Comparison of ENCODE assay signal across 8 cellular contexts in genomic region chr9:131530546-131530929, GRCh38. TPM values are rescaled to one million over a fixed set of nuclear protein-coding genes. Genes with fewer than 3 reads are reported as not detected.
DNase-seq lines count a peak whose midpoint lies in the region; ATAC-seq, FAIRE-seq and TF ChIP-seq lines count a peak whose summit lies in the region.

No MANE protein-coding gene starts in this region.

- H3K9ac ChIP-seq in keratinocyte (ENCODE audit: control insufficient read depth, extremely low read depth, insufficient read depth, low read length), result peak overlapping the region; percentile 77

- in situ Hi-C loops in HAP-1 (cut with MboI; ENCODE audit: low sequenced_read_pairs), result no loop called here

- H3K79me2 ChIP-seq in keratinocyte (ENCODE audit: control insufficient read depth, insufficient read depth, low read length), result peaks cover 8% of the 10 kb centered on the region

- H3K36me3 ChIP-seq in HAP-1 (replicated peaks) (peaks cover 39% of the 10 kb centered on the region), keratinocyte (ENCODE audit: control insufficient read depth in 2 of 2, extremely low read depth in 1 of 2, insufficient read depth in 2 of 2, low read length in 2 of 2) (peaks cover 8 to 15% of the 10 kb centered on the region in 2 experiments)

- H3K9me1 ChIP-seq in keratinocyte (ENCODE audit: control insufficient read depth, extremely low read depth, insufficient read depth, low read length), result no peaks in the 10 kb centered on the region

- H3K4me3 ChIP-seq in HAP-1 (peak overlapping the region; percentile 66), keratinocyte (ENCODE audit: control insufficient read depth in 2 of 3, extremely low read depth in 1 of 3, insufficient read depth in 2 of 3, low read depth in 1 of 3, low read length in 3 of 3) (peak overlapping the region; percentile 79 to 86 (median 84))

- H3K9me3 ChIP-seq in HAP-1, result no peaks in the 10 kb centered on the region
- no peaks in the 10 kb centered on the region for H3K9me3 ChIP-seq in keratinocyte (ENCODE audit: control insufficient read depth, low read depth, low read length)

- H3K4me3 Mint-ChIP-seq in stimulated activated naive B cell treated with anti-CD40 and anti-IgM and Interleukin-4, amounts not matched to agents 10 μg/mL and 1 μg/mL and 100 μg/mL, for 72 hours, result peak overlapping the region; percentile 85 to 88

- H3K27me3 ChIP-seq in HAP-1 (ENCODE audit: low read depth) (no peaks in the 10 kb centered on the region), keratinocyte (ENCODE audit: control insufficient read depth, extremely low read depth, insufficient read depth, low read length) (no peaks in the 10 kb centered on the region)

- ATAC-seq in stimulated activated naive B cell treated with anti-CD40 and anti-IgM and Interleukin-4, amounts not matched to agents 10 μg/mL and 1 μg/mL and 100 μg/mL, for 72 hours (replicated peaks), result peak; percentile 33 to 39

- peak overlapping the region; percentile 89 for H3K27ac Mint-ChIP-seq in stimulated activated naive B cell treated with anti-CD40 and anti-IgM and Interleukin-4, amounts not matched to agents 10 μg/mL and 1 μg/mL and 100 μg/mL, for 72 hours

- peak overlapping the region; percentile 33 for H2AFZ ChIP-seq in keratinocyte (ENCODE audit: control insufficient read depth, low read length)

- peak overlapping the region; percentile 95 for H3K4me2 ChIP-seq in keratinocyte (ENCODE audit: control insufficient read depth, extremely low read depth, insufficient read depth, low read depth, low read length)

- peak in 1 of 3 experiments; percentile 15 for TF ChIP-seq CTCF in keratinocyte (optimal IDR thresholded peaks at IDR 0.05 in 1 of 3, IDR thresholded peaks at IDR 0.05 in 1 of 3, conservative IDR thresholded peaks at IDR 0.05 in 1 of 3; ENCODE audit: extremely low read depth in 1 of 3, insufficient read depth in 2 of 3, low read length in 3 of 3)

- no peak for FAIRE-seq in keratinocyte (lab: Jason Lieb, UNC)

- H3K27ac ChIP-seq in keratinocyte (ENCODE audit: control insufficient read depth, insufficient read depth, low read length), result peak overlapping the region; percentile 40

- no peaks in the 10 kb centered on the region for H3K27me3 Mint-ChIP-seq in stimulated activated naive B cell treated with anti-CD40 and anti-IgM and Interleukin-4, amounts not matched to agents 10 μg/mL and 1 μg/mL and 100 μg/mL, for 72 hours

- dilution Hi-C loops in keratinocyte (cut with MboI; ENCODE audit: extremely low pct_ligation_motif_present, low sequenced_read_pairs), result no loop called here

- no peaks in the 10 kb centered on the region for H3K9me3 Mint-ChIP-seq in stimulated activated naive B cell treated with anti-CD40 and anti-IgM and Interleukin-4, amounts not matched to agents 10 μg/mL and 1 μg/mL and 100 μg/mL, for 72 hours

- peak; percentile 68 for DNase-seq in activated CD8-positive, alpha-beta memory T cell treated with anti-CD3 and anti-CD28 coated beads, Interleukin-2, amount 50 U/mL, for 48 hours
- DNase-seq in activated CD8-positive, alpha-beta memory T cell treated with anti-CD3 and anti-CD28 coated beads for 24 hours, result no peak
- DNase-seq in HAP-1 (ENCODE audit: low spot score in 2 of 2), result peak; percentile 28 to 71
- peak; percentile 4 for DNase-seq in NCI-H1092 treated with DMSO at 0.1 percent for 48 hours (lab: John Stamatoyannopoulos, UW)
- peak; percentile 57 for DNase-seq in astrocyte of the hippocampus (ENCODE audit: low read depth, low spot score)
- no peak for DNase-seq in keratinocyte (ENCODE audit: low read depth, low spot score)
- DNase-seq in stimulated activated naive B cell treated with anti-CD40 and anti-IgM and Interleukin-4, amounts not matched to agents 10 μg/mL and 1 μg/mL and 100 μg/mL, for 72 hours, result no peak
- DNase-seq in activated effector memory CD4-positive, alpha-beta T cell treated with Interleukin-2 at 50 U/mL for 16 hours, result no peak

- H3K36me3 Mint-ChIP-seq in stimulated activated naive B cell treated with anti-CD40 and anti-IgM and Interleukin-4, amounts not matched to agents 10 μg/mL and 1 μg/mL and 100 μg/mL, for 72 hours, result peaks cover 26 to 27% of the 10 kb centered on the region in 2 donors

- no peaks in the 10 kb centered on the region for H4K20me1 ChIP-seq in keratinocyte (ENCODE audit: control insufficient read depth, extremely low read depth, insufficient read depth, low read length)

- no peaks in the 10 kb centered on the region; the same call in 1 of the 2 replicates for H3K4me1 ChIP-seq in HAP-1
- peaks cover 11% of the 10 kb centered on the region for H3K4me1 ChIP-seq in keratinocyte (ENCODE audit: control insufficient read depth, extremely low read depth, insufficient read depth, low read length)

- H3K4me1 Mint-ChIP-seq in stimulated activated naive B cell treated with anti-CD40 and anti-IgM and Interleukin-4, amounts not matched to agents 10 μg/mL and 1 μg/mL and 100 μg/mL, for 72 hours, result peaks cover 17 to 40% of the 10 kb centered on the region in 2 donors

RNA-seq across cellular contexts. Expression of gene UCK1, which starts 0.5 kb away (rescaled TPM):
- polyA plus RNA-seq in keratinocyte, result 15.4 to 17.0 TPM (median 15.7 TPM) in 3 replicates
- polyA plus RNA-seq in keratinocyte (2011; ENCODE audit: low read depth), result 29.1 TPM
- 10.7 and 15.3 TPM in 2 replicates for polyA plus RNA-seq in keratinocyte (2011; cell fraction: cytosol; rRNA removed)
- 12.7 and 14.4 TPM in 2 replicates for polyA plus RNA-seq in keratinocyte (2011; cell fraction: nucleus; rRNA removed)
- polyA plus RNA-seq in keratinocyte (2012; ENCODE audit: low replicate concordance), result 13.4 and 18.1 TPM in 2 replicates
- polyA minus RNA-seq in keratinocyte, result 9.8 to 26.1 TPM (median 10.7 TPM) in 3 replicates
- 13.8 TPM for polyA minus RNA-seq in keratinocyte (2011; cell fraction: cytosol; rRNA and poly(A)+ RNA removed)
- 4.4 and 7.7 TPM in 2 replicates for polyA minus RNA-seq in keratinocyte (2011; cell fraction: nucleus; rRNA and poly(A)+ RNA removed)

RNA-seq across cellular contexts. Expression of gene PRRT1B, which starts 14.8 kb away (rescaled TPM):
- not detected in 3 replicates for polyA plus RNA-seq in keratinocyte
- polyA plus RNA-seq in keratinocyte (2011; ENCODE audit: low read depth), result not detected
- not detected in 2 replicates for polyA plus RNA-seq in keratinocyte (2011; cell fraction: cytosol; rRNA removed)
- not detected in 2 replicates for polyA plus RNA-seq in keratinocyte (2011; cell fraction: nucleus; rRNA removed)
- polyA plus RNA-seq in keratinocyte (2012; ENCODE audit: low replicate concordance), result not detected in 2 replicates
- not detected in 3 replicates for polyA minus RNA-seq in keratinocyte
- polyA minus RNA-seq in keratinocyte (2011; cell fraction: cytosol; rRNA and poly(A)+ RNA removed), result not detected
- not detected in 2 replicates for polyA minus RNA-seq in keratinocyte (2011; cell fraction: nucleus; rRNA and poly(A)+ RNA removed)

RNA-seq across cellular contexts. Expression of gene POMT1, which starts 27.8 kb away (rescaled TPM):
- polyA plus RNA-seq in keratinocyte, result 10.3 to 13.2 TPM (median 12.6 TPM) in 3 replicates
- 18.4 TPM for polyA plus RNA-seq in keratinocyte (2011; ENCODE audit: low read depth)
- 6.0 and 6.5 TPM in 2 replicates for polyA plus RNA-seq in keratinocyte (2011; cell fraction: cytosol; rRNA removed)
- 39.0 and 43.4 TPM in 2 replicates for polyA plus RNA-seq in keratinocyte (2011; cell fraction: nucleus; rRNA removed)
- polyA plus RNA-seq in keratinocyte (2012; ENCODE audit: low replicate concordance), result 11.4 and 17.4 TPM in 2 replicates
- 7.3 to 30.8 TPM (median 16.2 TPM) in 3 replicates for polyA minus RNA-seq in keratinocyte
- 6.7 TPM for polyA minus RNA-seq in keratinocyte (2011; cell fraction: cytosol; rRNA and poly(A)+ RNA removed)
- 21.6 and 24.1 TPM in 2 replicates for polyA minus RNA-seq in keratinocyte (2011; cell fraction: nucleus; rRNA and poly(A)+ RNA removed)

Comparison
In these comparisons a context has a peak if more than half of its experiments do, and no peak if none do; other contexts are left out.
1. DNase-seq: peak in activated CD8-positive, alpha-beta memory T cell treated with anti-CD3 and anti-CD28 coated beads, Interleukin-2, amount 50 U/mL, for 48 hours (single experiment), HAP-1 (2 of 2), NCI-H1092 treated with DMSO at 0.1 percent for 48 hours (single experiment) and astrocyte of the hippocampus (single experiment); none in activated CD8-positive, alpha-beta memory T cell treated with anti-CD3 and anti-CD28 coated beads for 24 hours (single experiment), keratinocyte (single experiment), stimulated activated naive B cell treated with anti-CD40 and anti-IgM and Interleukin-4, amounts not matched to agents 10 μg/mL and 1 μg/mL and 100 μg/mL, for 72 hours (single experiment) and activated effector memory CD4-positive, alpha-beta T cell treated with Interleukin-2 at 50 U/mL for 16 hours (single experiment).